12 cellular contexts compared by ENCODE assay signal in genomic region chr17:19538095-19539039, GRCh38. TPM values are rescaled to one million over a fixed set of nuclear protein-coding genes. Genes with fewer than 3 reads are reported as not detected.
DNase-seq lines count a peak whose midpoint lies in the region; ATAC-seq, FAIRE-seq and TF ChIP-seq lines count a peak whose summit lies in the region.
"Had no signal": no experiment of that assay in that cellular context is flagged by ENCODE, and none has a peak within 500 bp of the region (broad histone marks: within the 10 kb centered on the region; RNA-seq: fewer than 3 reads in every experiment).

No MANE protein-coding gene starts in this region.

- H3K4me1 ChIP-seq in adrenal gland (replicated peaks in 1 of 2) (peaks cover 30 to 49% of the 10 kb centered on the region in 2 donors), HepG2 (ENCODE audit: insufficient read depth, low read length) (peaks cover 68% of the 10 kb centered on the region), small intestine (ENCODE audit: control insufficient read depth in 2 of 2, insufficient read depth in 1 of 2, low read depth in 1 of 2, low read length in 1 of 2) (no peaks in the 10 kb centered on the region)

- TF ChIP-seq RAD21 in HepG2 (CRISPR knock-in tag; IDR thresholded peaks at IDR 0.05), result no peak

- TF ChIP-seq EP300 in HepG2 (IDR thresholded peaks at IDR 0.05; ENCODE audit: low read depth in 2 of 2, low read length in 2 of 2) (peak; percentile 24 to 93; a peak in 3 of 4 replicates), HepG2 (CRISPR knock-in tag; IDR thresholded peaks at IDR 0.05; ENCODE audit: borderline replicate concordance) (peak; percentile 80)

- H2AFZ ChIP-seq in HepG2 (ENCODE audit: low read length), result no peak overlapping the region

- peak overlapping the region; percentile 16 for H3K9ac ChIP-seq in HepG2 (ENCODE audit: insufficient read depth, low read depth, low read length)

- POLR2A ChIA-PET in HepG2 (lab: Yijun Ruan, JAX), result interaction anchor here (0.8 to 4.2 kb wide), 11 partner anchors 8 to 439 kb away, joined by 3 to 43 read pairs (median 3); partner anchors contain the start of genes AKAP10, ALDH3A2, B9D1 and MAPK7

- BruUV-seq in HepG2 (replicated peaks; lab: Mats Ljungman, UMichigan), result TSS peak; percentile 62

- peak; percentile 23 for DNase-seq in NCI-H1436 (lab: John Stamatoyannopoulos, UW)
- no peak for DNase-seq in NCI-H1436 treated with DMSO at 0.1 percent for 48 hours (lab: John Stamatoyannopoulos, UW)
- DNase-seq in adrenal gland, result peak; percentile 85 to 97 (median 95)
- peak; percentile 93 for DNase-seq in HepG2 (ENCODE audit: low spot score)
- peak; percentile 52 for DNase-seq in small intestine
- DNase-seq in T-helper 2 cell, result no peak
- DNase-seq in SHP77 (lab: John Stamatoyannopoulos, UW), result no peak
- DNase-seq: activated CD4-positive, alpha-beta T cell treated with anti-CD3 and anti-CD28 coated beads, Interleukin-2, amount 50 U/mL, for 48 hours; central memory CD4-positive, alpha-beta T cell had no signal

- 52 to 60% (median 54%) methylated on average over 13 to 14 of the region's 14 CpGs for WGBS in adrenal gland, 4 donors
- WGBS in HepG2 (ENCODE audit: low lambda C conversion rate), result 50% methylated on average over 10 of the region's 14 CpGs
- 48 to 76% (median 56%) methylated on average over 14 of the region's 14 CpGs for WGBS in small intestine, 3 donors

- ATAC-seq in HepG2, result peak; percentile 44
- no peak for ATAC-seq in GM18502 (IDR thresholded peaks at IDR 0.05; ENCODE audit: poor library complexity, unreplicated experiment)

- CTCF ChIA-PET in HepG2 (lab: Yijun Ruan, JAX; ENCODE audit: low intra/inter-chr PET ratio, low total read pairs), result no interaction called here

- peak overlapping the region; percentile 46 to 93 (median 89) for H3K27ac ChIP-seq in adrenal gland
- H3K27ac ChIP-seq in HepG2 (ENCODE audit: extremely low read length, insufficient read depth, low read length), result peak overlapping the region; percentile 78
- H3K27ac ChIP-seq in small intestine (ENCODE audit: low read depth in 1 of 2, low read length in 1 of 2), result no peak overlapping the region
- H3K27ac ChIP-seq: 22Rv1, thoracic aorta had no signal

- H3K36me3 ChIP-seq in adrenal gland (replicated peaks in 1 of 2), result no peaks in the 10 kb centered on the region
- H3K36me3 ChIP-seq in HepG2 (replicated peaks in 1 of 2; ENCODE audit: control insufficient read depth in 1 of 2, insufficient read depth in 2 of 2, low read length in 2 of 2), result peaks cover 8 to 21% of the 10 kb centered on the region in 2 experiments; a peak in 4 of 5 replicates
- H3K36me3 ChIP-seq in small intestine (ENCODE audit: control insufficient read depth in 2 of 2, insufficient read depth in 2 of 2, low read length in 2 of 2), result no peaks in the 10 kb centered on the region
- H3K36me3 ChIP-seq: thoracic aorta had no signal

- peak overlapping the region; percentile 87 for H3K4me2 ChIP-seq in HepG2 (ENCODE audit: low read depth, low read length)

- in situ Hi-C loops in HepG2 (cut with HindIII; ENCODE audit: extremely low pct_ligation_motif_present, low pct_unique_long_range_greater_than_20kb), result no loop called here

- TF ChIP-seq CTCF in adrenal gland (IDR thresholded peaks at IDR 0.05), result no peak
- peak; percentile 9; the same call in 1 of the 2 replicates for TF ChIP-seq CTCF in HepG2 (CRISPR knock-in tag; IDR thresholded peaks at IDR 0.05)

- TF ChIP-seq POLR2A in adrenal gland (IDR thresholded peaks at IDR 0.05) (peak; percentile 3 to 77), HepG2 (IDR thresholded peaks at IDR 0.05; ENCODE audit: insufficient read depth in 1 of 2, low read depth in 2 of 2, low read length in 2 of 2) (peak; percentile 40 to 53; a peak in 1 of 4 replicates)

- no peaks in the 10 kb centered on the region for H3K27me3 ChIP-seq in adrenal gland
- H3K27me3 ChIP-seq in HepG2 (ENCODE audit: control insufficient read depth in 1 of 2, insufficient read depth in 2 of 2, low read length in 2 of 2), result no peaks in the 10 kb centered on the region
- H3K27me3 ChIP-seq in small intestine (ENCODE audit: control insufficient read depth in 2 of 2, insufficient read depth in 2 of 2, low read length in 2 of 2), result peaks cover 5 to 11% of the 10 kb centered on the region in 2 donors

- no peaks in the 10 kb centered on the region for H3K9me3 ChIP-seq in adrenal gland (replicated peaks in 1 of 3)
- H3K9me3 ChIP-seq in HepG2 (ENCODE audit: low read length), result no peaks in the 10 kb centered on the region
- H3K9me3 ChIP-seq in small intestine (ENCODE audit: control insufficient read depth, low read depth), result no peaks in the 10 kb centered on the region
- H3K9me3 ChIP-seq: thoracic aorta had no signal

- intact Hi-C loops in adrenal gland (cut with DNase I) (no loop called here), HepG2 (cut with micrococcal nuclease; ENCODE audit: unreplicated experiment) (loop anchor here (5.0 kb wide), 1 partner anchor 109 kb away; the partner anchor contains the start of gene ALDH3A2)

- H3K4me3 ChIP-seq in adrenal gland (no peak overlapping the region), HepG2 (replicated peaks in 1 of 3; ENCODE audit: insufficient read depth in 1 of 3, low read depth in 2 of 3, low read length in 3 of 3) (peak overlapping the region in 1 of 3 experiments; percentile 38; a peak in 2 of 6 replicates), small intestine (ENCODE audit: low read depth in 1 of 2, low read length in 2 of 2) (no peak overlapping the region)
- H3K4me3 ChIP-seq: thoracic aorta had no signal

- peaks cover 75% of the 10 kb centered on the region for H3K79me2 ChIP-seq in HepG2 (ENCODE audit: insufficient read depth, low read length)

- peak; percentile 97 for FAIRE-seq in HepG2 (lab: Jason Lieb, UNC)
- FAIRE-seq in small intestine (lab: Jason Lieb, UNC), result no peak

- H4K20me1 ChIP-seq in HepG2 (ENCODE audit: insufficient read depth, low read length), result no peaks in the 10 kb centered on the region

TF ChIP-seq in HepG2, 621 proteins besides CTCF, POLR2A, EP300 and RAD21 (continues in another document):
- TF ChIP-seq ZNF24 (IDR thresholded peaks at IDR 0.05), result no peak; the same call in 1 of the 2 replicates
- no peak for TF ChIP-seq SCMH1 (CRISPR knock-in tag; IDR thresholded peaks at IDR 0.05; ENCODE audit: borderline replicate concordance)
- TF ChIP-seq ZNF367 (CRISPR knock-in tag; IDR thresholded peaks at IDR 0.05; ENCODE audit: borderline replicate concordance), result no peak
- TF ChIP-seq KLF15 (CRISPR knock-in tag; IDR thresholded peaks at IDR 0.05; ENCODE audit: borderline replicate concordance), result no peak; the same call in 1 of the 2 replicates
- no peak for TF ChIP-seq ZNF432 (CRISPR knock-in tag; IDR thresholded peaks at IDR 0.05; ENCODE audit: borderline replicate concordance)
- peak; percentile 74 for TF ChIP-seq KMT2B (CRISPR knock-in tag; IDR thresholded peaks at IDR 0.05)
- no peak for TF ChIP-seq NR1H2 (CRISPR knock-in tag; IDR thresholded peaks at IDR 0.05; ENCODE audit: borderline replicate concordance, low read depth)
- peak; percentile 94 for TF ChIP-seq HDAC1 (CRISPR knock-in tag; IDR thresholded peaks at IDR 0.05)
- TF ChIP-seq ZNF382 (CRISPR knock-in tag; IDR thresholded peaks at IDR 0.05; ENCODE audit: borderline replicate concordance), result no peak
- TF ChIP-seq SMAD9 (CRISPR knock-in tag; IDR thresholded peaks at IDR 0.05), result 0 out of 2 replicates have a peak, but pooled peaks have one; percentile 23
- TF ChIP-seq ZNF580 (CRISPR knock-in tag; IDR thresholded peaks at IDR 0.05; ENCODE audit: borderline replicate concordance, low read depth), result peak; percentile 96
- no peak for TF ChIP-seq PLRG1 (conservative IDR thresholded peaks at IDR 0.05)
- TF ChIP-seq TRIM24 (CRISPR knock-in tag; IDR thresholded peaks at IDR 0.05), result no peak
- TF ChIP-seq ZBTB42 (CRISPR knock-in tag; IDR thresholded peaks at IDR 0.05), result 0 out of 2 replicates have a peak, but pooled peaks have one; percentile 70

RNA-seq across cellular contexts. Expression of gene SLC47A1, which starts 4.7 kb away (rescaled TPM):
- total RNA-seq in adrenal gland, result 100 to 1,000 TPM; 126 to 630 (median 218) TPM
- 100 to 1,000 TPM; 104 to 460 (median 150) TPM for polyA plus RNA-seq in adrenal gland
- 38.0 and 67.5 TPM in 2 replicates for total RNA-seq in HepG2 (2016; rRNA removed; fragmentation: Illumina TruSeq; extraction: Trizol)
- total RNA-seq in HepG2 (2016; cell fraction: cytosol; rRNA removed; fragmentation: Illumina TruSeq; extraction: Trizol; ENCODE audit: low read depth), result 22.7 and 24.7 TPM in 2 replicates
- 36.6 and 66.0 TPM in 2 replicates for total RNA-seq in HepG2 (2016; cell fraction: insoluble cytoplasmic fraction; rRNA removed; fragmentation: Illumina TruSeq; extraction: Trizol)
- total RNA-seq in HepG2 (2016; cell fraction: membrane; rRNA removed; fragmentation: Illumina TruSeq; extraction: Trizol), result 42.1 and 43.9 TPM in 2 replicates
- 68.7 and 71.8 TPM in 2 replicates for total RNA-seq in HepG2 (2016; cell fraction: nucleus; rRNA removed; fragmentation: Illumina TruSeq; extraction: Trizol)
- 42.1 and 54.0 TPM in 2 replicates for polyA plus RNA-seq in HepG2 (2011; rRNA removed)
- 58.1 and 59.4 TPM in 2 replicates for polyA plus RNA-seq in HepG2 (2011; cell fraction: cytosol; rRNA removed)
- polyA plus RNA-seq in HepG2 (2011; cell fraction: nucleus; rRNA removed), result 117 and 122 TPM in 2 replicates
- 53.4 and 66.1 TPM in 2 replicates for polyA plus RNA-seq in HepG2 (2012)
- 12.9 and 14.1 TPM in 2 replicates for polyA plus RNA-seq in HepG2 (2016; cell fraction: cytosol; fragmentation: Illumina TruSeq; extraction: Trizol; ENCODE audit: low read depth)
- polyA plus RNA-seq in HepG2 (2016; cell fraction: insoluble cytoplasmic fraction; fragmentation: Illumina TruSeq; extraction: Trizol; ENCODE audit: low read depth), result 34.5 and 35.1 TPM in 2 replicates
- 25.8 and 26.4 TPM in 2 replicates for polyA plus RNA-seq in HepG2 (2016; cell fraction: membrane; fragmentation: Illumina TruSeq; extraction: Trizol; ENCODE audit: low read depth)
- polyA plus RNA-seq in HepG2 (2016; cell fraction: nucleus; fragmentation: Illumina TruSeq; extraction: Trizol; ENCODE audit: insufficient read depth, low read depth), result 136 and 139 TPM in 2 replicates
- polyA minus RNA-seq in HepG2 (2011; rRNA and poly(A)+ RNA removed; ENCODE audit: low replicate concordance), result 14.1 and 431 TPM in 2 replicates
- 50.8 and 61.4 TPM in 2 replicates for polyA minus RNA-seq in HepG2 (2011; cell fraction: cytosol; rRNA and poly(A)+ RNA removed)
- 40.2 and 44.1 TPM in 2 replicates for polyA minus RNA-seq in HepG2 (2011; cell fraction: nucleus; rRNA and poly(A)+ RNA removed)
- under 1 TPM in 1 of 3 donors, not detected in 2; 0.43 TPM for polyA plus RNA-seq in small intestine

Comparison
In these comparisons a context has a peak if more than half of its experiments do, and no peak if none do; other contexts are left out.
1. DNase-seq: peak in NCI-H1436 (single experiment), adrenal gland (7 of 7), HepG2 (single experiment) and small intestine (single experiment); none in NCI-H1436 treated with DMSO at 0.1 percent for 48 hours (single experiment), T-helper 2 cell (0 of 5) and SHP77 (0 of 2).
2. H3K27ac ChIP-seq: peak in adrenal gland (5 of 5) and HepG2 (single experiment); none in small intestine (0 of 2).
3. RNA of gene SLC47A1, which starts 4.7 kb away (polyA plus RNA-seq): 104 to 460 TPM in adrenal gland and 12.9 to 139 TPM in HepG2; 0.43 TPM in small intestine; every median in the first group is over 4 times any median in the second.